ENCODE assay signal across 26 cellular contexts in the genomic region with DNA sequence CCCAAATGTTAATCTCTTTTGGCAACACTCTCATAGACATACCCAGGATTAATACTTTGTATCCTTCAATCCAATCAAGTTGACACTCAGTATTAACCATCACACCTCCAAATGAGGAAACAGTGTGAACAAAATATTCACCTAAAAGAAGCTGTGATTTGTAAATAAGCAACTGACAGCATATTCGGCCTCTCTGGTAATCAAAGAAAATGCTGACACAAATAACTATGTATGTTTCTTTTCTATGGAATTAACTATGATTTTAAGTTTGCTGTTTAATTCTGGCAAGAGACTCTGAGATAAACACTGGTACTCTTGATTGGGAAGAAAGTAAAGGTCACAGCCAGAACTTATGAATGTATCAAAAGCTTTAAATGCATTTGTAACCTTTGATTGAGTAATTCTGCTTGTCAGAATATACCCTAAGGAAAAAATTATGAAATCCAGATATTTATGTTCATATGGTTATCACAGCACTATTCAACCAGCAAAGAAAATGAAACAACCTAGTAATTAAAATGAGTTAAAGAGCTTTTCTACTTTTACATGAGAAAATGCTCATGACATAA. TPM values are rescaled to one million over a fixed set of nuclear protein-coding genes. Genes with fewer than 3 reads are reported as not detected.
DNase-seq lines count a peak whose midpoint lies in the region; ATAC-seq, FAIRE-seq and TF ChIP-seq lines count a peak whose summit lies in the region.
"Had no signal": no experiment of that assay in that cellular context is flagged by ENCODE, and none has a peak within 500 bp of the region (broad histone marks: within the 10 kb centered on the region; RNA-seq: fewer than 3 reads in every experiment).

No MANE protein-coding gene starts in this region.

- H3K4me3 ChIP-seq in mammary epithelial cell (replicated peaks in 1 of 3; ENCODE audit: insufficient read depth in 1 of 3, low read depth in 2 of 3, low read length in 3 of 3) = no peak overlapping the region
- no peak overlapping the region for H3K4me3 ChIP-seq in K562
- H3K4me3 ChIP-seq: A549; BLaER1 treated with 17β-estradiol and CSF1 and Interleukin-3, amounts not matched to agents 10 nM and 100 nM; GM23338 had no signal

- no peak for TF ChIP-seq RAD21 in K562 (CRISPR knock-in tag; conservative IDR thresholded peaks at IDR 0.05 in 1 of 2, IDR thresholded peaks at IDR 0.05 in 1 of 2)

- DNase-seq in MCF 10A (ENCODE audit: unreplicated experiment) (peak; percentile 54), mammary epithelial cell (no peak), GM13977 (ENCODE audit: low spot score) (peak; percentile 1), K562 (ENCODE audit: extremely low read depth in 1 of 4, low spot score in 3 of 4) (no peak), foreskin melanocyte (peak; percentile 56)
- DNase-seq in activated effector memory CD4-positive, alpha-beta T cell treated with Interleukin-2 at 50 U/mL for 16 hours = no peak
- no peak for DNase-seq in activated CD4-positive, CD25-positive, alpha-beta regulatory T cell (lab: John Stamatoyannopoulos, UW)
- DNase-seq: 8988T; ACHN; AML-193; BE2C; Calu3; CD4-positive, alpha-beta memory T cell; COR-L47; DMS53; DMS79 treated with DMSO at 0.1 percent for 48 hours; GF-D8; H9 had no signal

- TF ChIP-seq CTCF in MCF 10A (IDR thresholded peaks at IDR 0.05; ENCODE audit: unreplicated experiment) (no peak), mammary epithelial cell (conservative IDR thresholded peaks at IDR 0.05 in 1 of 2, IDR thresholded peaks at IDR 0.05 in 1 of 2; ENCODE audit: extremely low read depth in 1 of 2, insufficient read depth in 1 of 2, low read depth in 1 of 2, low read length in 2 of 2) (no peak), GM13977 (IDR thresholded peaks at IDR 0.05; ENCODE audit: extremely low read depth, insufficient read depth, missing control alignments) (no peak), K562 (IDR thresholded peaks at IDR 0.05 in 2 of 3, conservative IDR thresholded peaks at IDR 0.05 in 1 of 3; ENCODE audit: insufficient read depth in 2 of 3, low read depth in 1 of 3, low read length in 3 of 3) (no peak)

- H2AFZ ChIP-seq in mammary epithelial cell (ENCODE audit: low read depth, low read length) = no peak overlapping the region
- H2AFZ ChIP-seq in K562 (ENCODE audit: low read depth, low read length) = no peak overlapping the region

- no peak for FAIRE-seq in K562 (lab: Jason Lieb, UNC)
- FAIRE-seq: A549, GM12891, GM19239 had no signal

- in situ Hi-C loops in mammary epithelial cell (cut with MboI; ENCODE audit: low sequenced_read_pairs in 2 of 2) = no loop called here
- in situ Hi-C loops in GM13977 (cut with MboI; ENCODE audit: low pct_unique_long_range_greater_than_20kb, low sequenced_read_pairs, unreplicated experiment) = no loop called here
- in situ Hi-C loops in K562 (cut with MboI) = no loop called here

- H3K27ac ChIP-seq in mammary epithelial cell (ENCODE audit: insufficient read depth, low read depth, low read length) = no peak overlapping the region
- H3K27ac ChIP-seq in K562 (ENCODE audit: extremely low read depth, low read depth, low read length) = no peak overlapping the region
- H3K27ac ChIP-seq: A549 had no signal

- no peaks in the 10 kb centered on the region for H3K27me3 ChIP-seq in mammary epithelial cell (ENCODE audit: insufficient read depth, low read length)
- no peaks in the 10 kb centered on the region for H3K27me3 ChIP-seq in K562 (ENCODE audit: control insufficient read depth in 2 of 2, insufficient read depth in 2 of 2, low read length in 2 of 2)
- H3K27me3 ChIP-seq: BE2C; BLaER1 treated with 17β-estradiol and CSF1 and Interleukin-3, amounts not matched to agents 10 nM and 100 nM had no signal

- no peak overlapping the region for H3K9ac ChIP-seq in mammary epithelial cell (ENCODE audit: insufficient read depth, low read length)
- no peak overlapping the region for H3K9ac ChIP-seq in K562 (ENCODE audit: insufficient read depth in 1 of 2, low read depth in 2 of 2, low read length in 2 of 2)
- H3K9ac ChIP-seq: BLaER1 treated with 17β-estradiol and CSF1 and Interleukin-3, amounts not matched to agents 10 nM and 100 nM had no signal

- no peak for TF ChIP-seq EP300 in K562 (IDR thresholded peaks at IDR 0.05; ENCODE audit: low read length)

- H3K4me3 Mint-ChIP-seq in MCF 10A (ENCODE audit: unreplicated experiment) = no peak overlapping the region
- H3K4me3 Mint-ChIP-seq: CD4-positive, alpha-beta memory T cell; GM23338; H9 had no signal

- H3K9me3 Mint-ChIP-seq in MCF 10A (ENCODE audit: unreplicated experiment) = no peaks in the 10 kb centered on the region

- H4K20me1 ChIP-seq in mammary epithelial cell (ENCODE audit: insufficient read depth, low read length) = no peaks in the 10 kb centered on the region
- no peaks in the 10 kb centered on the region for H4K20me1 ChIP-seq in K562 (replicated peaks; ENCODE audit: control insufficient read depth, insufficient read depth, low read length)
- H4K20me1 ChIP-seq: BLaER1 treated with 17β-estradiol and CSF1 and Interleukin-3, amounts not matched to agents 10 nM and 100 nM had no signal

- dilution Hi-C loops in mammary epithelial cell (cut with HindIII; ENCODE audit: low sequenced_read_pairs) = no loop called here

- no peak for ATAC-seq in K562
- no peak for ATAC-seq in GM19035 (IDR thresholded peaks at IDR 0.05; ENCODE audit: unreplicated experiment)
- ATAC-seq: A549, GM23338, HCT116 had no signal

- H3K9me1 ChIP-seq in K562 (ENCODE audit: control insufficient read depth, insufficient read depth, low read length) = no peaks in the 10 kb centered on the region

- H3K27me3 Mint-ChIP-seq in MCF 10A (ENCODE audit: insufficient read depth, unreplicated experiment) = no peaks in the 10 kb centered on the region
- H3K27me3 Mint-ChIP-seq: CD4-positive, alpha-beta memory T cell had no signal

- no peaks in the 10 kb centered on the region for H3K36me3 ChIP-seq in mammary epithelial cell (ENCODE audit: insufficient read depth, low read length)
- H3K36me3 ChIP-seq in K562 (ENCODE audit: control insufficient read depth, insufficient read depth, low read length) = no peaks in the 10 kb centered on the region
- H3K36me3 ChIP-seq: BE2C had no signal

- no peak for TF ChIP-seq POLR2A in K562 (conservative IDR thresholded peaks at IDR 0.05)

- H3K27ac Mint-ChIP-seq in MCF 10A (ENCODE audit: low read depth, unreplicated experiment) = no peak overlapping the region
- H3K27ac Mint-ChIP-seq: CD14-positive monocyte, GM23338, H9 had no signal

- H3K79me2 ChIP-seq in mammary epithelial cell (ENCODE audit: insufficient read depth, low read length) (no peaks in the 10 kb centered on the region), K562 (ENCODE audit: control insufficient read depth, insufficient read depth, low read length) (peaks cover 23% of the 10 kb centered on the region)

- BruUV-seq in MCF 10A (replicated peaks; lab: Mats Ljungman, UMichigan) (no TSS peak), mammary epithelial cell (replicated peaks; lab: Mats Ljungman, UMichigan) (no TSS peak), K562 (replicated peaks; lab: Mats Ljungman, UMichigan) (no TSS peak)

- peaks cover 10% of the 10 kb centered on the region for H3K36me3 Mint-ChIP-seq in MCF 10A (ENCODE audit: insufficient read depth, unreplicated experiment)
- H3K36me3 Mint-ChIP-seq: CD14-positive monocyte had no signal

- intact Hi-C loops in MCF 10A (cut with micrococcal nuclease) (no loop called here), mammary epithelial cell (cut with micrococcal nuclease) (no loop called here), K562 (cut with micrococcal nuclease) (no loop called here)

- H3K4me1 ChIP-seq in mammary epithelial cell (ENCODE audit: insufficient read depth, low read length) (peaks cover 14% of the 10 kb centered on the region), K562 (replicated peaks in 1 of 2; ENCODE audit: control insufficient read depth in 2 of 2, insufficient read depth in 2 of 2, low read length in 2 of 2) (peaks cover 33 to 60% of the 10 kb centered on the region in 2 experiments)
- H3K4me1 ChIP-seq: A549, BE2C had no signal

- CTCF ChIA-PET in MCF 10A (lab: Yijun Ruan, JAX) = interaction anchor here (1.6 kb wide), 2 partner anchors 8 to 23 kb away, joined by 3 to 4 read pairs; no protein-coding TSS in a partner anchor
- CTCF ChIA-PET in mammary epithelial cell (lab: Charles Lee; ENCODE audit: low non-redundant PET) = no interaction called here
- CTCF ChIA-PET in K562 (lab: Yijun Ruan, JAX; ENCODE audit: low intra/inter-chr PET ratio) = no interaction called here

- no peak overlapping the region for H3K4me2 ChIP-seq in mammary epithelial cell (ENCODE audit: insufficient read depth, low read depth, low read length)
- H3K4me2 ChIP-seq in K562 (ENCODE audit: insufficient read depth, low read length) = no peak overlapping the region
- H3K4me2 ChIP-seq: A549, GM23338 had no signal

- H3K4me1 Mint-ChIP-seq in MCF 10A (ENCODE audit: insufficient read depth, unreplicated experiment) = peaks cover 16% of the 10 kb centered on the region

- WGBS in mammary epithelial cell (ENCODE audit: low coverage, missing lambda C conversion rate) = 65% methylated on average over 1 of the region's 1 CpG
- WGBS in K562 (ENCODE audit: insufficient coverage, low coverage, missing lambda C conversion rate) = 76% methylated on average over 1 of the region's 1 CpG

- H3K9me3 ChIP-seq in mammary epithelial cell (replicated peaks; ENCODE audit: insufficient read depth, low read length) (peaks cover 12% of the 10 kb centered on the region), K562 (replicated peaks; ENCODE audit: control insufficient read depth, insufficient read depth, low read depth, low read length) (peaks cover 10% of the 10 kb centered on the region; the same call in 1 of the 2 replicates)
- H3K9me3 ChIP-seq: A549, BE2C had no signal

- POLR2A ChIA-PET in MCF 10A (lab: Yijun Ruan, JAX) = interaction anchor here (0.6 to 1.4 kb wide), 6 partner anchors 9 to 893 kb away, joined by 3 to 5 read pairs (median 4); no protein-coding TSS in a partner anchor
- POLR2A ChIA-PET in K562 (lab: Yijun Ruan, JAX) = interaction anchor here (2.2 kb wide), 1 partner anchor 8 kb away, joined by 9 read pairs; no protein-coding TSS in a partner anchor

RNA-seq across cellular contexts. Expression of gene GYPC, which starts 3.6 kb away (rescaled TPM):
- total RNA-seq in MCF 10A (2022) = not detected in 2 replicates
- 10 to 100 TPM in 1 of 2 donors, not detected in 1; 49.7 TPM for total RNA-seq in mammary epithelial cell
- polyA plus RNA-seq in mammary epithelial cell = 1.00 TPM
- 3.2 TPM for polyA minus RNA-seq in mammary epithelial cell
- total RNA-seq in K562 (2011; cell fraction: chromatin; rRNA removed; ENCODE audit: low replicate concordance) = 120 and 158 TPM in 2 replicates
- 166 and 169 TPM in 2 replicates for total RNA-seq in K562 (2011; cell fraction: nucleolus; rRNA removed)
- total RNA-seq in K562 (2011; cell fraction: nucleoplasm; rRNA removed) = 154 and 197 TPM in 2 replicates
- 282 and 367 TPM in 2 replicates for total RNA-seq in K562 (2014; rRNA removed)
- 121 and 155 TPM in 2 replicates for total RNA-seq in K562 (2014; rRNA removed; fragmentation: Illumina TruSeq; extraction: Trizol)
- total RNA-seq in K562 (2015; rRNA removed; fragmentation: Illumina TruSeq; extraction: Trizol) = 174 and 181 TPM in 2 replicates
- total RNA-seq in K562 (2021) = 194 and 210 TPM in 2 replicates
- polyA plus RNA-seq in K562 (2011; rRNA removed) = 241 and 252 TPM in 2 replicates
- polyA plus RNA-seq in K562 (2011; cell fraction: cytosol; rRNA removed) = 439 and 540 TPM in 2 replicates
- 132 and 178 TPM in 2 replicates for polyA plus RNA-seq in K562 (2011; cell fraction: nucleus; rRNA removed)
- polyA plus RNA-seq in K562 (2012) = 183 and 349 TPM in 2 replicates
- polyA plus RNA-seq in K562 (2014; fragmentation: Illumina TruSeq; extraction: Trizol) = 202 and 211 TPM in 2 replicates
- 10 to 100 TPM; 50.6 to 53.7 TPM for polyA plus RNA-seq in K562 (2014; fragmentation: Nextera tagmentation; extraction: Ambion mirVana)
- 229 and 299 TPM in 2 replicates for polyA plus RNA-seq in K562 (2014; rRNA removed)
- polyA minus RNA-seq in K562 (2011; rRNA and poly(A)+ RNA removed) = 144 and 198 TPM in 2 replicates
- 95.9 and 113 TPM in 2 replicates for polyA minus RNA-seq in K562 (2011; cell fraction: cytosol; rRNA and poly(A)+ RNA removed)
- 29.8 and 52.5 TPM in 2 replicates for polyA minus RNA-seq in K562 (2011; cell fraction: nucleus; rRNA and poly(A)+ RNA removed)
- total RNA-seq: Calu3 had no signal
- polyA plus RNA-seq: A549 had no signal

Comparison
In these comparisons a context has a peak if more than half of its experiments do, and no peak if none do; other contexts are left out.
1. DNase-seq: peak in MCF 10A (single experiment), GM13977 (single experiment) and foreskin melanocyte (single experiment); none in mammary epithelial cell (single experiment), K562 (0 of 4), activated effector memory CD4-positive, alpha-beta T cell treated with Interleukin-2 at 50 U/mL for 16 hours (single experiment) and activated CD4-positive, CD25-positive, alpha-beta regulatory T cell (0 of 4).